In the genomic region with DNA sequence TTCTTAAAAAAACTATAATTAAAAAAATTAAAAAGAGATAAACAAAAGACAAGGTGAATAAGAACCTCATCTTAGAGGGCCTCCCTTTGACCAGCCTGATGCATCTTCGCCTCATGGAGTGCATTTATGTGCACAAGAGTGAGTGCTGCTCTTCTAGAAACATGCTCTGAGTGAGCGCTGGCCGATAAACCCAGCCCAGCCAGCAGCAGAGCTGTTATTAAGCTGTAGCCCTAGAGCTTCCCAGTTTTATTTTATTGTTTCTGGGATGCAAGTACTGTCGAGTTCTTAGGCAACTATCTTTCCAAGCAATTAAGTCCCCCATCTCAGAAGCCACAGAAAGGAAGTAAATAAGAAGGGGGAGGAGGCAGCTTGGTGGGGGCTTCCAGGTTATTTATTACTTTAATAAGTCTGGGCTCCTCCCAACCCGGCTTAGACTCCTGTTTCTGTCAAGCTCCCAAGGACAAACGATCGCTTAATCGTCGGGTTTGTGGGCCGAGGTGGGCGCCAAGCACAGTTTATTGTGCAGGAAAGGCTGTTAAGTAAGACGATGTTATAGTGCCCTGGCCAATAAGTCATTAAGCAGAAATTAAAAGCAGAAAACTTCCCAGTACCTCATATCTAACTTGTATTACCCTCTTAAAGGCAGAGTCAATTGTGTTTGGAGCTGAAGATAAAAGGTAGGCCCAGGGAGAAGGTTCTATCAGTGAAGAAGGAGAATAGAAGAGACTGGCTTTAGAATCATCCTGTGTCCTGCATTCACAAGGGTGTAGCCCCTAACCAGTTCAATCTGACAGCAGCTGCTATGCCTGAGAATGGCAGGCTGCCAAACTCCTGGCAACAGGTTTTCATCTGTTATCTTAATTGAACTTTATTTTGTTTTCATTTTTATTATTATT, we compare ENCODE assay signal across 21 cellular contexts.
DNase-seq lines count a peak whose midpoint lies in the region; TF ChIP-seq lines count a peak whose summit lies in the region.
"Had no signal": no experiment of that assay in that cellular context is flagged by ENCODE, and none has a peak within 500 bp of the region (broad histone marks: within the 10 kb centered on the region; RNA-seq: fewer than 3 reads in every experiment).

No MANE protein-coding gene starts in this region.

- no peak overlapping the region for H2BK120ac ChIP-seq in trophoblast cell (ENCODE audit: insufficient read depth, low read length, poor library complexity)

- H3K4me1 ChIP-seq in osteoblast (ENCODE audit: insufficient read depth, low read length) (no peaks in the 10 kb centered on the region), trophoblast cell (ENCODE audit: control insufficient read depth in 1 of 2, insufficient read depth in 2 of 2, low read length in 2 of 2) (peaks cover 0 to 4% of the 10 kb centered on the region in 2 experiments)
- H3K4me1 ChIP-seq: ascending aorta, esophagus squamous epithelium, left ventricle myocardium inferior had no signal

- no peak overlapping the region for H4K12ac ChIP-seq in trophoblast cell (ENCODE audit: low read depth, low read length)

- no peaks in the 10 kb centered on the region for H3K79me1 ChIP-seq in trophoblast cell (ENCODE audit: low read length)

- H3K9me3 ChIP-seq in osteoblast (ENCODE audit: low read depth, low read length) (no peaks in the 10 kb centered on the region), trophoblast cell (ENCODE audit: insufficient read depth, low read depth, low read length) (no peaks in the 10 kb centered on the region)
- H3K9me3 ChIP-seq: ascending aorta, esophagus squamous epithelium, left ventricle myocardium inferior, ovary had no signal

- H3K27ac ChIP-seq in osteoblast (ENCODE audit: low read depth, low read length) (no peak overlapping the region), trophoblast cell (ENCODE audit: low read depth, low read length) (no peak overlapping the region)
- H3K27ac ChIP-seq: ascending aorta, esophagus squamous epithelium, KMS-11, left ventricle myocardium inferior, ovary had no signal

- H3K27me3 ChIP-seq in osteoblast (ENCODE audit: insufficient read depth, low read length) (no peaks in the 10 kb centered on the region), trophoblast cell (ENCODE audit: insufficient read depth, low read length) (no peaks in the 10 kb centered on the region)
- H3K27me3 ChIP-seq: ascending aorta, esophagus squamous epithelium, ovary had no signal

- H2AK5ac ChIP-seq in trophoblast cell (ENCODE audit: low read length), result no peak overlapping the region

- H3K4me3 ChIP-seq in osteoblast (ENCODE audit: insufficient read depth, low read length), result no peak overlapping the region
- H3K4me3 ChIP-seq in trophoblast cell (ENCODE audit: low read depth, low read length), result no peak overlapping the region
- H3K4me3 ChIP-seq: ascending aorta, esophagus squamous epithelium, GM12878, left ventricle myocardium inferior, ovary had no signal

- no peak overlapping the region for H4K8ac ChIP-seq in trophoblast cell (ENCODE audit: low read depth, low read length)

- H3K9ac ChIP-seq in trophoblast cell (ENCODE audit: low read length), result no peak overlapping the region
- H3K9ac ChIP-seq: KMS-11 had no signal

- no peak overlapping the region for H3K23ac ChIP-seq in trophoblast cell (ENCODE audit: low read length)

- no peak for TF ChIP-seq CTCF in osteoblast (IDR thresholded peaks at IDR 0.05; ENCODE audit: extremely low read depth, low read depth, low read length)

- H3K36me3 ChIP-seq in osteoblast (ENCODE audit: insufficient read depth, low read length) (no peaks in the 10 kb centered on the region), trophoblast cell (ENCODE audit: control insufficient read depth in 1 of 2, insufficient read depth in 2 of 2, low read length in 2 of 2) (no peaks in the 10 kb centered on the region)
- H3K36me3 ChIP-seq: ascending aorta, esophagus squamous epithelium, left ventricle myocardium inferior, ovary had no signal

- H3K14ac ChIP-seq in trophoblast cell (ENCODE audit: low read length), result no peak overlapping the region

- H3K4ac ChIP-seq in trophoblast cell (ENCODE audit: low read depth, low read length), result no peak overlapping the region

- H2BK5ac ChIP-seq in trophoblast cell (ENCODE audit: low read depth, low read length, poor library complexity), result no peak overlapping the region

- H3K79me2 ChIP-seq in osteoblast (ENCODE audit: insufficient read depth, low read length) (no peaks in the 10 kb centered on the region), trophoblast cell (ENCODE audit: control insufficient read depth, insufficient read depth, low read length, poor library complexity) (no peaks in the 10 kb centered on the region)

- H4K91ac ChIP-seq in trophoblast cell (ENCODE audit: low read depth, low read length), result no peak overlapping the region

- WGBS in trophoblast cell (ENCODE audit: extremely low coverage, insufficient coverage, insufficient read length), result no CpG with 5 or more reads among the region's 12 CpGs

- peak; percentile 50 for DNase-seq in DMS153 (lab: John Stamatoyannopoulos, UW)
- DNase-seq in NCI-H146 treated with DMSO at 0.1 percent for 48 hours (lab: John Stamatoyannopoulos, UW; ENCODE audit: unreplicated experiment), result peak; percentile 71
- DNase-seq in SHP77 (lab: John Stamatoyannopoulos, UW), result peak; percentile 22 to 52
- peak; percentile 41 for DNase-seq in osteoblast (ENCODE audit: insufficient read length, low spot score, missing footprints)
- DNase-seq in activated effector memory CD4-positive, alpha-beta T cell treated with anti-CD3 and anti-CD28 coated beads, Interleukin-2, amount 50 U/mL, for 16 hours, result no peak
- no peak for DNase-seq in trophoblast cell
- DNase-seq in A172 (ENCODE audit: low spot score), result no peak
- DNase-seq in hippocampal formation (lab: John Stamatoyannopoulos, UW), result no peak
- DNase-seq: activated naive CD4-positive, alpha-beta T cell treated with anti-CD3 and anti-CD28 coated beads, Interleukin-2, amount 10 ng/mL, durations not matched to agents 7 days and 5 days; cerebellar nuclear complex; effector CD8-positive, alpha-beta T cell; esophagus squamous epithelium; GF-D8; left ventricle myocardium inferior; NCI-H1048; ovary; stimulated activated CD4-positive, alpha-beta T cell treated with anti-CD3 and anti-CD28 coated beads, Interleukin-4, amount 100 ng/mL, for 1 hour; SW 1271 had no signal

- no peak overlapping the region for H2BK12ac ChIP-seq in trophoblast cell (ENCODE audit: low read length)

- no peak overlapping the region for H2AFZ ChIP-seq in osteoblast (ENCODE audit: low read length)
- H2AFZ ChIP-seq in trophoblast cell (ENCODE audit: insufficient read depth, low read length, poor library complexity), result no peak overlapping the region

- no peak overlapping the region for H3K4me2 ChIP-seq in osteoblast (ENCODE audit: insufficient read depth, low read length)
- H3K4me2 ChIP-seq in trophoblast cell (ENCODE audit: low read length), result no peak overlapping the region
- H3K4me2 ChIP-seq: KMS-11 had no signal

- no peaks in the 10 kb centered on the region for H4K20me1 ChIP-seq in osteoblast (ENCODE audit: insufficient read depth, low read length)

- H3K18ac ChIP-seq in trophoblast cell (ENCODE audit: low read length), result no peak overlapping the region

Comparison
In these comparisons a context has a peak if more than half of its experiments do, and no peak if none do; other contexts are left out.
1. DNase-seq: peak in DMS153 (single experiment), NCI-H146 treated with DMSO at 0.1 percent for 48 hours (single experiment), SHP77 (2 of 2) and osteoblast (single experiment); none in activated effector memory CD4-positive, alpha-beta T cell treated with anti-CD3 and anti-CD28 coated beads, Interleukin-2, amount 50 U/mL, for 16 hours (single experiment), trophoblast cell (0 of 2), A172 (single experiment) and hippocampal formation (0 of 2).